ENCODE assay signal across 23 cellular contexts in genomic region chr2:228245601-228246000, GRCh38.
"Had no signal": no experiment of that assay in that cellular context is flagged by ENCODE, and none has a peak within 500 bp of the region (broad histone marks: within the 10 kb centered on the region; RNA-seq: fewer than 3 reads in every experiment).

No MANE protein-coding gene starts in this region.

- H3K4me1 Mint-ChIP-seq: neural progenitor cell; stimulated activated memory B cell treated with anti-CD40 and anti-IgM and Interleukin-4, amounts not matched to agents 10 μg/mL and 1 μg/mL and 100 μg/mL, for 72 hours had no signal

- H3K9me3 ChIP-seq: pancreas, prostate gland, right lobe of liver, tibial artery, upper lobe of left lung, uterus had no signal

- H3K27me3 Mint-ChIP-seq: natural killer cell treated with Interleukin-12 subunit alpha and Interleukin-12 subunit beta and Interleukin-15 and Interleukin-18, amount 100 ng/mL, for 72 hours; stimulated activated memory B cell treated with anti-CD40 and anti-IgM and Interleukin-4, amounts not matched to agents 10 μg/mL and 1 μg/mL and 100 μg/mL, for 72 hours; stimulated activated naive CD8-positive, alpha-beta T cell treated with anti-CD3 and anti-CD28 coated beads, Interleukin-15, Interleukin-2, amounts not matched to agents 100 ng/mL and 50 ng/mL, for 24 hours had no signal

- H3K4me3 ChIP-seq: hepatocyte, lung, neural progenitor cell, pancreas, prostate gland, right lobe of liver, tibial artery, upper lobe of left lung, uterus had no signal

- ATAC-seq: foreskin keratinocyte; left colon; left ventricle myocardium superior; natural killer cell treated with Interleukin-12 subunit alpha and Interleukin-12 subunit beta and Interleukin-15 and Interleukin-18, amount 100 ng/mL, for 72 hours; pancreas; right lobe of liver; stimulated activated memory B cell treated with anti-CD40 and anti-IgM and Interleukin-4, amounts not matched to agents 10 μg/mL and 1 μg/mL and 100 μg/mL, for 72 hours had no signal

- H3K9me3 Mint-ChIP-seq: endodermal cell; neural progenitor cell; stimulated activated naive CD8-positive, alpha-beta T cell treated with anti-CD3 and anti-CD28 coated beads, Interleukin-15, Interleukin-2, amounts not matched to agents 100 ng/mL and 50 ng/mL, for 24 hours had no signal

- H3K4me1 ChIP-seq: foreskin keratinocyte, neural progenitor cell, pancreas, prostate gland, right lobe of liver, tibial artery, upper lobe of left lung, uterus had no signal

- H3K27ac Mint-ChIP-seq: endodermal cell; natural killer cell treated with Interleukin-12 subunit alpha and Interleukin-12 subunit beta and Interleukin-15 and Interleukin-18, amount 100 ng/mL, for 72 hours; neural progenitor cell; stimulated activated memory B cell treated with anti-CD40 and anti-IgM and Interleukin-4, amounts not matched to agents 10 μg/mL and 1 μg/mL and 100 μg/mL, for 72 hours; stimulated activated naive CD8-positive, alpha-beta T cell treated with anti-CD3 and anti-CD28 coated beads, Interleukin-15, Interleukin-2, amounts not matched to agents 100 ng/mL and 50 ng/mL, for 24 hours had no signal

- DNase-seq: dermis blood vessel endothelial cell; endodermal cell; erythroblast; foreskin keratinocyte; left colon; left ventricle myocardium superior; mesenchymal stem cell; midbrain; occipital lobe; pancreas; right lobe of liver; stimulated activated CD4-positive, alpha-beta T cell treated with anti-CD3 and anti-CD28 coated beads, Interleukin-4, amount 100 ng/mL, for 1 hour; stimulated activated CD8-positive, alpha-beta memory T cell treated with anti-CD3 and anti-CD28 coated beads, Interleukin-4, amount 100 ng/mL, for 48 hours; tibial artery; upper lobe of left lung; uterus had no signal

- H3K27me3 ChIP-seq: foreskin keratinocyte, hepatocyte, neural progenitor cell, pancreas, right lobe of liver, tibial artery, upper lobe of left lung, uterus had no signal

- H3K36me3 Mint-ChIP-seq: natural killer cell treated with Interleukin-12 subunit alpha and Interleukin-12 subunit beta and Interleukin-15 and Interleukin-18, amount 100 ng/mL, for 72 hours; neural progenitor cell; stimulated activated memory B cell treated with anti-CD40 and anti-IgM and Interleukin-4, amounts not matched to agents 10 μg/mL and 1 μg/mL and 100 μg/mL, for 72 hours had no signal

- H3K36me3 ChIP-seq: neural progenitor cell, pancreas, prostate gland, right lobe of liver, tibial artery, upper lobe of left lung, uterus had no signal

- H3K27ac ChIP-seq: foreskin keratinocyte, hepatocyte, neural progenitor cell, pancreas, prostate gland, right lobe of liver, tibial artery, upper lobe of left lung, uterus had no signal

- H3K4me3 Mint-ChIP-seq: endodermal cell; natural killer cell treated with Interleukin-12 subunit alpha and Interleukin-12 subunit beta and Interleukin-15 and Interleukin-18, amount 100 ng/mL, for 72 hours; neural progenitor cell; stimulated activated memory B cell treated with anti-CD40 and anti-IgM and Interleukin-4, amounts not matched to agents 10 μg/mL and 1 μg/mL and 100 μg/mL, for 72 hours; stimulated activated naive CD8-positive, alpha-beta T cell treated with anti-CD3 and anti-CD28 coated beads, Interleukin-15, Interleukin-2, amounts not matched to agents 100 ng/mL and 50 ng/mL, for 24 hours had no signal
